ENCODE assay signal across 8 cellular contexts in genomic region chr17:2137342-2138098, GRCh38.
A peak's percentile ranks its signal among the peaks of the same experiment; 100 is the strongest.
DNase-seq lines count a peak whose midpoint lies in the region; ATAC-seq and TF ChIP-seq lines count a peak whose summit lies in the region.

No MANE protein-coding gene starts in this region.

- H3K27ac ChIP-seq in KMS-11, result peak overlapping the region; percentile 57
- H3K27ac ChIP-seq in ectodermal cell (ENCODE audit: insufficient read depth, low read depth, low read length, poor library complexity, severe bottlenecking), result peak overlapping the region; percentile 47

- no peak overlapping the region for H3K4me3 ChIP-seq in KMS-11 (IDR thresholded peaks at IDR 0.05; ENCODE audit: insufficient read depth, low read depth, low read length)
- H3K4me3 ChIP-seq in ectodermal cell (ENCODE audit: insufficient read depth, low read depth, low read length), result no peak overlapping the region

- H3K4me1 Mint-ChIP-seq in activated naive CD4-positive, alpha-beta T cell treated with anti-CD3 and anti-CD28 coated beads, Interleukin-2, amount 10 ng/mL, durations not matched to agents 7 days and 5 days, result peaks cover 21% of the 10 kb centered on the region
- H3K4me1 Mint-ChIP-seq in activated naive CD4-positive, alpha-beta T cell treated with anti-CD3 and anti-CD28 coated beads for 36 hours (ENCODE audit: low read depth), result peaks cover 17% of the 10 kb centered on the region
- H3K4me1 Mint-ChIP-seq in progenitor cell of endocrine pancreas (ENCODE audit: low read depth), result peaks cover 4% of the 10 kb centered on the region

- peak overlapping the region; percentile 24 for H3K27ac Mint-ChIP-seq in activated naive CD4-positive, alpha-beta T cell treated with anti-CD3 and anti-CD28 coated beads, Interleukin-2, amount 10 ng/mL, durations not matched to agents 7 days and 5 days
- H3K27ac Mint-ChIP-seq in activated naive CD4-positive, alpha-beta T cell treated with anti-CD3 and anti-CD28 coated beads for 36 hours, result no peak overlapping the region
- peak overlapping the region; percentile 16 for H3K27ac Mint-ChIP-seq in progenitor cell of endocrine pancreas

- no peaks in the 10 kb centered on the region for H3K9me3 ChIP-seq in ectodermal cell (ENCODE audit: control insufficient read depth, low read length)

- peaks cover 43% of the 10 kb centered on the region for H3K4me1 ChIP-seq in KMS-11 (ENCODE audit: low read depth, poor library complexity, severe bottlenecking)
- H3K4me1 ChIP-seq in ectodermal cell (ENCODE audit: control insufficient read depth, insufficient read depth, low read length), result peaks cover 25% of the 10 kb centered on the region

- peaks cover 19% of the 10 kb centered on the region for H3K36me3 Mint-ChIP-seq in activated naive CD4-positive, alpha-beta T cell treated with anti-CD3 and anti-CD28 coated beads, Interleukin-2, amount 10 ng/mL, durations not matched to agents 7 days and 5 days
- no peaks in the 10 kb centered on the region for H3K36me3 Mint-ChIP-seq in activated naive CD4-positive, alpha-beta T cell treated with anti-CD3 and anti-CD28 coated beads for 36 hours (ENCODE audit: low read depth)
- peaks cover 1% of the 10 kb centered on the region for H3K36me3 Mint-ChIP-seq in progenitor cell of endocrine pancreas (ENCODE audit: insufficient read depth)

- ATAC-seq in HG03097 (IDR thresholded peaks at IDR 0.05; ENCODE audit: low FRiP score, unreplicated experiment), result no peak

- H3K27me3 ChIP-seq in KMS-11 (ENCODE audit: insufficient read depth, low read depth) (no peaks in the 10 kb centered on the region), ectodermal cell (ENCODE audit: control insufficient read depth, insufficient read depth, low read length, poor library complexity, severe bottlenecking) (no peaks in the 10 kb centered on the region)

- no peaks in the 10 kb centered on the region for H3K27me3 Mint-ChIP-seq in activated naive CD4-positive, alpha-beta T cell treated with anti-CD3 and anti-CD28 coated beads, Interleukin-2, amount 10 ng/mL, durations not matched to agents 7 days and 5 days
- no peaks in the 10 kb centered on the region for H3K27me3 Mint-ChIP-seq in activated naive CD4-positive, alpha-beta T cell treated with anti-CD3 and anti-CD28 coated beads for 36 hours (ENCODE audit: low read depth)
- H3K27me3 Mint-ChIP-seq in progenitor cell of endocrine pancreas, result no peaks in the 10 kb centered on the region

- H3K9ac ChIP-seq in KMS-11, result no peak overlapping the region; the same call in 1 of the 2 replicates

- H3K4me3 Mint-ChIP-seq in activated naive CD4-positive, alpha-beta T cell treated with anti-CD3 and anti-CD28 coated beads, Interleukin-2, amount 10 ng/mL, durations not matched to agents 7 days and 5 days, result no peak overlapping the region
- H3K4me3 Mint-ChIP-seq in activated naive CD4-positive, alpha-beta T cell treated with anti-CD3 and anti-CD28 coated beads for 36 hours, result no peak overlapping the region
- H3K4me3 Mint-ChIP-seq in progenitor cell of endocrine pancreas (ENCODE audit: low read depth), result no peak overlapping the region

- H3K9me3 Mint-ChIP-seq in activated naive CD4-positive, alpha-beta T cell treated with anti-CD3 and anti-CD28 coated beads, Interleukin-2, amount 10 ng/mL, durations not matched to agents 7 days and 5 days, result no peaks in the 10 kb centered on the region
- H3K9me3 Mint-ChIP-seq in activated naive CD4-positive, alpha-beta T cell treated with anti-CD3 and anti-CD28 coated beads for 36 hours, result no peaks in the 10 kb centered on the region
- no peaks in the 10 kb centered on the region for H3K9me3 Mint-ChIP-seq in progenitor cell of endocrine pancreas (ENCODE audit: low read depth)

- H2AFZ ChIP-seq in KMS-11 (ENCODE audit: low read depth), result 0 out of 2 replicates have a peak overlapping the region, but pooled peaks have one; percentile 6

- CTCF ChIA-PET in activated naive CD4-positive, alpha-beta T cell treated with anti-CD3 and anti-CD28 coated beads, Interleukin-2, amount 10 ng/mL, durations not matched to agents 7 days and 5 days (lab: Charles Lee), result interaction anchor here (0.6 to 2.1 kb wide), 5 partner anchors 10 to 108 kb away, joined by 3 to 7 read pairs (median 3); no protein-coding TSS in a partner anchor
- CTCF ChIA-PET in activated naive CD4-positive, alpha-beta T cell treated with anti-CD3 and anti-CD28 coated beads for 36 hours (lab: Charles Lee), result interaction anchor here (1.3 kb wide), 1 partner anchor 16 kb away, joined by 3 read pairs; no protein-coding TSS in a partner anchor

- intact Hi-C loops in activated naive CD4-positive, alpha-beta T cell treated with anti-CD3 and anti-CD28 coated beads for 36 hours (cut with micrococcal nuclease), result no loop called here

- peak overlapping the region; percentile 56 for H3K4me2 ChIP-seq in KMS-11

- no peaks in the 10 kb centered on the region for H3K79me2 ChIP-seq in KMS-11 (ENCODE audit: insufficient read depth, low read depth)

- 43% methylated on average over 11 of the region's 11 CpGs for WGBS in ectodermal cell, 2 experiments

- DNase-seq in activated naive CD4-positive, alpha-beta T cell treated with anti-CD3 and anti-CD28 coated beads, Interleukin-2, amount 10 ng/mL, durations not matched to agents 7 days and 5 days, result no peak
- no peak for DNase-seq in activated naive CD4-positive, alpha-beta T cell treated with anti-CD3 and anti-CD28 coated beads for 36 hours
- DNase-seq in progenitor cell of endocrine pancreas (ENCODE audit: low spot score, unreplicated experiment) (no peak), HuH-7 (ENCODE audit: low spot score) (no peak), SIG-M5 treated with dmso at 0.1 percent for 504 hours (lab: John Stamatoyannopoulos, UW; ENCODE audit: unreplicated experiment) (no peak)

- H4K20me1 ChIP-seq in KMS-11 (ENCODE audit: insufficient read depth), result no peaks in the 10 kb centered on the region

- no peaks in the 10 kb centered on the region for H3K36me3 ChIP-seq in KMS-11 (ENCODE audit: insufficient read depth)
- H3K36me3 ChIP-seq in ectodermal cell (ENCODE audit: control insufficient read depth, insufficient read depth, low read length), result no peaks in the 10 kb centered on the region

- TF ChIP-seq CTCF in KMS-11 (conservative IDR thresholded peaks at IDR 0.05; ENCODE audit: low read depth, low read length), result no peak
- TF ChIP-seq CTCF in progenitor cell of endocrine pancreas (IDR thresholded peaks at IDR 0.05; ENCODE audit: unreplicated experiment), result no peak
